In genomic region chr6:158853072-158853871, GRCh38 we compare ENCODE assay signal across 1 cellular context.
TF ChIP-seq lines count a peak whose summit lies in the region.

No MANE protein-coding gene starts in this region.

TF ChIP-seq in WTC11, 78 proteins besides CTCF, POLR2A, EP300 and RAD21 (continued from another document):
- peak; percentile 25; the same call in 1 of the 2 replicates for TF ChIP-seq ZNF532 (CRISPR knock-in tag; IDR thresholded peaks at IDR 0.05; ENCODE audit: borderline replicate concordance)
- TF ChIP-seq ZNF423 (CRISPR knock-in tag; IDR thresholded peaks at IDR 0.05) = peak; percentile 94
- peak; percentile 74; the same call in 1 of the 2 replicates for TF ChIP-seq NFATC4 (CRISPR knock-in tag; IDR thresholded peaks at IDR 0.05)
- TF ChIP-seq ESRRA (CRISPR knock-in tag; IDR thresholded peaks at IDR 0.05; ENCODE audit: borderline replicate concordance) = 0 out of 2 replicates have a peak, but pooled peaks have one; percentile 19
- peak; percentile 73 for TF ChIP-seq ETV6 (CRISPR knock-in tag; IDR thresholded peaks at IDR 0.05)
- TF ChIP-seq ZBTB43 (CRISPR knock-in tag; IDR thresholded peaks at IDR 0.05) = 0 out of 2 replicates have a peak, but pooled peaks have one; percentile 25
- no peak for TF ChIP-seq CBFB (CRISPR knock-in tag; IDR thresholded peaks at IDR 0.05; ENCODE audit: low read depth)
- no peak for TF ChIP-seq ARID4B (CRISPR knock-in tag; IDR thresholded peaks at IDR 0.05; ENCODE audit: borderline replicate concordance)
- peak; percentile 77; the same call in 1 of the 2 replicates for TF ChIP-seq MAX (CRISPR knock-in tag; IDR thresholded peaks at IDR 0.05)
